In genomic region chr13:23630349-23631093, GRCh38 we compare ENCODE assay signal across 1 cellular context.
A peak's percentile ranks its signal among the peaks of the same experiment; 100 is the strongest.
TF ChIP-seq lines count a peak whose summit lies in the region.

No MANE protein-coding gene starts in this region.

TF ChIP-seq in HepG2, 621 proteins besides CTCF, POLR2A, EP300 and RAD21 (continued from another document):
- TF ChIP-seq TFDP1 (CRISPR knock-in tag; IDR thresholded peaks at IDR 0.05; ENCODE audit: borderline replicate concordance): no peak
- no peak for TF ChIP-seq ZKSCAN8 (CRISPR knock-in tag; IDR thresholded peaks at IDR 0.05; ENCODE audit: borderline replicate concordance)
- TF ChIP-seq RXRB (CRISPR knock-in tag; IDR thresholded peaks at IDR 0.05; ENCODE audit: borderline replicate concordance): 0 out of 2 replicates have a peak, but pooled peaks have one; percentile 28
- TF ChIP-seq ZNF780A (CRISPR knock-in tag; IDR thresholded peaks at IDR 0.05): no peak
